In genomic region chr17:75289832-75290337, GRCh38 we compare ENCODE assay signal across 1 cellular context.
TF ChIP-seq lines count a peak whose summit lies in the region.

No MANE protein-coding gene starts in this region.

TF ChIP-seq in K562, 482 proteins besides CTCF, POLR2A, EP300 and RAD21 (continued from another document and continues in another):
- TF ChIP-seq CHD7 (IDR thresholded peaks at IDR 0.05; ENCODE audit: low read depth, low read length) (no peak), TFE3 (CRISPR knock-in tag; IDR thresholded peaks at IDR 0.05) (no peak), ZSCAN29 (IDR thresholded peaks at IDR 0.05) (no peak; the same call in 1 of the 2 replicates), MTA3 (IDR thresholded peaks at IDR 0.05; ENCODE audit: borderline replicate concordance) (no peak), ZNF639 (CRISPR knock-in tag; conservative IDR thresholded peaks at IDR 0.05 in 1 of 2, IDR thresholded peaks at IDR 0.05 in 1 of 2) (peak in 1 of 2 experiments; percentile 14; a peak in 1 of 4 replicates), MLLT1 (IDR thresholded peaks at IDR 0.05) (0 out of 4 replicates have a peak, but pooled peaks of 1 of the 2 experiments have one; percentile 0), MTA1 (IDR thresholded peaks at IDR 0.05; ENCODE audit: borderline replicate concordance) (no peak), HDAC1 (IDR thresholded peaks at IDR 0.05) (no peak), BRD4 (IDR thresholded peaks at IDR 0.05) (no peak; the same call in 1 of the 2 replicates), IRF2 (CRISPR knock-in tag; IDR thresholded peaks at IDR 0.05) (no peak), NEUROD1 (IDR thresholded peaks at IDR 0.05; ENCODE audit: borderline replicate concordance, low read depth, low read length, partially characterized antibody) (no peak), FOXJ3 (CRISPR knock-in tag; IDR thresholded peaks at IDR 0.05) (no peak), KLF10 (CRISPR knock-in tag; IDR thresholded peaks at IDR 0.05) (no peak), CBFA2T2 (conservative IDR thresholded peaks at IDR 0.05) (no peak), TRIM28 (IDR thresholded peaks at IDR 0.05) (no peak), PHB (CRISPR knock-in tag; IDR thresholded peaks at IDR 0.05) (no peak), MTA2 (IDR thresholded peaks at IDR 0.05; ENCODE audit: low read depth) (peak; percentile 12; the same call in 1 of the 2 replicates), ZBTB11 (CRISPR knock-in tag; IDR thresholded peaks at IDR 0.05) (peak in 1 of 3 experiments; percentile 63; a peak in 1 of 6 replicates), MECOM (CRISPR knock-in tag; IDR thresholded peaks at IDR 0.05) (no peak), ZBTB1 (CRISPR knock-in tag; IDR thresholded peaks at IDR 0.05; ENCODE audit: borderline replicate concordance, low read depth) (no peak), SNIP1 (IDR thresholded peaks at IDR 0.05; ENCODE audit: low read depth) (no peak), HES1 (IDR thresholded peaks at IDR 0.05; ENCODE audit: low read depth) (peak; percentile 30; the same call in 1 of the 2 replicates), ZNF143 (CRISPR knock-in tag; IDR thresholded peaks at IDR 0.05) (no peak), PPARD (CRISPR knock-in tag; IDR thresholded peaks at IDR 0.05) (no peak), EGR1 (conservative IDR thresholded peaks at IDR 0.05) (peak; percentile 65), ZNF77 (CRISPR knock-in tag; IDR thresholded peaks at IDR 0.05) (no peak), ZZZ3 (IDR thresholded peaks at IDR 0.05) (no peak), XRCC3 (IDR thresholded peaks at IDR 0.05) (no peak), NELFE (IDR thresholded peaks at IDR 0.05; ENCODE audit: insufficient read depth, insufficient read length) (no peak), RERE (CRISPR knock-in tag; IDR thresholded peaks at IDR 0.05; ENCODE audit: borderline replicate concordance) (no peak), WHSC1 (IDR thresholded peaks at IDR 0.05; ENCODE audit: low read length) (no peak), CAMTA2 (CRISPR knock-in tag; conservative IDR thresholded peaks at IDR 0.05) (no peak)
